Comparison of ENCODE assay signal across 8 cellular contexts in genomic region chr4:110631582-110632505, GRCh38. TPM values are rescaled to one million over a fixed set of nuclear protein-coding genes. Genes with fewer than 3 reads are reported as not detected.
DNase-seq lines count a peak whose midpoint lies in the region; ATAC-seq and TF ChIP-seq lines count a peak whose summit lies in the region.

No MANE protein-coding gene starts in this region.

- TF ChIP-seq POLR2A in NB4 (IDR thresholded peaks at IDR 0.05; ENCODE audit: extremely low read depth, insufficient read length): no peak

- no peaks in the 10 kb centered on the region for H3F3A ChIP-seq in neural cell (ENCODE audit: insufficient read depth, low read length, poor library complexity, severe bottlenecking)

- H3K9ac ChIP-seq in neural cell (ENCODE audit: low read length): no peak overlapping the region

- H3K36me3 ChIP-seq in neural cell (ENCODE audit: insufficient read depth, low read length): no peaks in the 10 kb centered on the region

- peak overlapping the region; percentile 79 for H3K4me2 ChIP-seq in neural cell (ENCODE audit: low read length)

- no peaks in the 10 kb centered on the region for H3K79me2 ChIP-seq in neural cell (replicated peaks; ENCODE audit: insufficient read depth, low read length)

- TF ChIP-seq CTCF in AG04449 (IDR thresholded peaks at IDR 0.05; ENCODE audit: insufficient read depth, low read length, missing control alignments) (peak; percentile 87), GM12874 (IDR thresholded peaks at IDR 0.05; ENCODE audit: insufficient read depth, low read depth, low read length) (peak; percentile 82), NB4 (IDR thresholded peaks at IDR 0.05; ENCODE audit: low read depth, low read length) (peak; percentile 52), foreskin fibroblast (IDR thresholded peaks at IDR 0.05; ENCODE audit: low read depth, low read length) (peak; percentile 82), neural cell (IDR thresholded peaks at IDR 0.05; ENCODE audit: poor library complexity, severe bottlenecking) (peak; percentile 99)

- peak; percentile 99 for ATAC-seq in HG02763 (IDR thresholded peaks at IDR 0.05; ENCODE audit: unreplicated experiment)

- peak; percentile 100 for TF ChIP-seq RAD21 in neural cell (conservative IDR thresholded peaks at IDR 0.05)

- POLR2A ChIA-PET in AG04449 (lab: Yijun Ruan, JAX): no interaction called here

- no peaks in the 10 kb centered on the region for H3K9me2 ChIP-seq in neural cell (ENCODE audit: insufficient read depth, low read length)

- no peaks in the 10 kb centered on the region for H3K9me3 ChIP-seq in neural cell (ENCODE audit: low read length)

- H3K4me3 ChIP-seq in AG04449 (ENCODE audit: low read depth, low read length) (peak overlapping the region; percentile 42), NB4 (ENCODE audit: low read depth, low read length) (no peak overlapping the region), foreskin fibroblast (ENCODE audit: low read depth in 1 of 2, low read length in 2 of 2) (peak overlapping the region; percentile 28 to 45), neural cell (ENCODE audit: low read length) (peak overlapping the region; percentile 76)

- H3K27me3 ChIP-seq in neural cell (ENCODE audit: insufficient read depth, low read depth, low read length): peaks cover 100% of the 10 kb centered on the region

- peak; percentile 46 for DNase-seq in AG04449 (ENCODE audit: low read depth, low spot score)
- DNase-seq in NB4 (ENCODE audit: low read depth): peak; percentile 71
- DNase-seq in activated CD4-positive, alpha-beta T cell treated with anti-CD3 and anti-CD28 coated beads, Interleukin-2, amount 50 U/mL, for 48 hours: peak; percentile 35 to 57
- peak; percentile 86 to 96 for DNase-seq in foreskin fibroblast
- DNase-seq in A172 (ENCODE audit: low spot score): no peak

- no peak overlapping the region for H3K27ac ChIP-seq in neural cell (ENCODE audit: low read length)

- no peak overlapping the region for H2AFZ ChIP-seq in neural cell (ENCODE audit: low read depth, low read length)

- TF ChIP-seq EP300 in neural cell (conservative IDR thresholded peaks at IDR 0.05; ENCODE audit: poor library complexity, severe bottlenecking): no peak

- no peaks in the 10 kb centered on the region for H4K20me1 ChIP-seq in neural cell (ENCODE audit: insufficient read depth)

- CTCF ChIA-PET in AG04449 (lab: Yijun Ruan, JAX): interaction anchor here (0.6 to 5.0 kb wide), 12 partner anchors 11 to 1001 kb away, joined by 3 to 26 read pairs (median 4); no protein-coding TSS in a partner anchor

TF ChIP-seq in neural cell, 6 proteins besides CTCF, POLR2A, EP300 and RAD21:
- TF ChIP-seq TAF1 (IDR thresholded peaks at IDR 0.05; ENCODE audit: low read depth) (no peak), REST (IDR thresholded peaks at IDR 0.05; ENCODE audit: borderline replicate concordance) (no peak), SMC3 (conservative IDR thresholded peaks at IDR 0.05; ENCODE audit: poor library complexity) (peak; percentile 100), EZH2 (IDR thresholded peaks at IDR 0.05; ENCODE audit: borderline replicate concordance, insufficient read depth, low read length, poor library complexity, severe bottlenecking) (peak; percentile 30), POLR2AphosphoS5 (IDR thresholded peaks at IDR 0.05) (peak; percentile 44), MXI1 (conservative IDR thresholded peaks at IDR 0.05; ENCODE audit: poor library complexity, severe bottlenecking) (peak; percentile 44)

RNA-seq across cellular contexts. Expression of gene PITX2, which starts 9.0 kb away (rescaled TPM):
- not detected in 2 replicates for polyA plus RNA-seq in neural cell
- polyA minus RNA-seq in neural cell: not detected in 2 replicates
- total RNA-seq in A172 (2014; rRNA removed; shearing (Covaris generic)): 13.5 and 18.3 TPM in 2 replicates
